ENCODE assay signal across 12 cellular contexts in the genomic region with DNA sequence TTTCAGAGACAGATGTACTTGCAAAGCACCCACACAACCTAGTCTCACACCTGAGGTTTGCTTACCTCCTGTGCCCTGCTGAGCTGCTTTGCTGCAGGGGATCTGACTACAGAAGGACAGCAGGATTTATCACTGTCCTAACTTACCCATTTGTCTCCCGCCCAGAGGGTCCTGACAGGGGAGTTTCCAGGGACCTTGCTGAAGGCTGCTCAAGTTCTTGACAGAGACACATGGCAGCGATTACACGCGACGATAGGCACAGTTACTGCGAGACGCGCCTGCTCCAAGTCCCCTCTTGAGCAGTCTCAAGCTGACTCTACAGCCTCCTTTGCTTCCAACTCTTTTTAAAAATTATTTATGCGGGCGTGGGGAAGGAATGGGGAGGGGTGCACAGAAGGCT.
"Had no signal": no experiment of that assay in that cellular context is flagged by ENCODE, and none has a peak within 500 bp of the region (broad histone marks: within the 10 kb centered on the region; RNA-seq: fewer than 3 reads in every experiment).

No MANE protein-coding gene starts in this region.

- H3K27ac ChIP-seq: left lung, ovary, skin epidermis had no signal

- H3K9me3 ChIP-seq: left lung, ovary had no signal

- H3K4me3 ChIP-seq: left lung, ovary, skin epidermis had no signal

- FAIRE-seq: islet of Langerhans, urothelium cell line had no signal

- H3K36me3 ChIP-seq: left lung, ovary had no signal

- DNase-seq: activated CD4-positive, alpha-beta T cell treated with anti-CD3 and anti-CD28 coated beads for 1 hour; activated CD4-positive, alpha-beta T cell treated with anti-CD3 and anti-CD28 coated beads, Interleukin-2, amount 50 U/mL, for 48 hours; activated gamma-delta T cell treated with Interleukin-2 at 50 U/mL for 16 hours; activated naive CD8-positive, alpha-beta T cell treated with anti-CD3 and anti-CD28 coated beads for 36 hours; activated T-cell treated with anti-CD3 and anti-CD28 coated beads, Interleukin-2, amount 50 U/mL, for 4 hours; dermis blood vessel endothelial cell; left lung; ovary had no signal

- H3K27me3 ChIP-seq: ovary had no signal

- H3K4me1 ChIP-seq: left lung had no signal

- ATAC-seq: activated T-cell treated with anti-CD3 and anti-CD28 coated beads, Interleukin-2, amount 50 U/mL, for 4 hours; left lung; natural killer cell treated with Interleukin-12 subunit alpha and Interleukin-12 subunit beta and Interleukin-15 and Interleukin-18, amount 100 ng/mL, for 72 hours had no signal
